15 cellular contexts compared by ENCODE assay signal in genomic region chr11:115145316-115145715, GRCh38.
"Had no signal": no experiment of that assay in that cellular context is flagged by ENCODE, and none has a peak within 500 bp of the region (broad histone marks: within the 10 kb centered on the region; RNA-seq: fewer than 3 reads in every experiment).

No MANE protein-coding gene starts in this region.

- H3K9me3 Mint-ChIP-seq: central memory CD8-positive, alpha-beta T cell had no signal

- DNase-seq: activated CD4-positive, alpha-beta T cell treated with anti-CD3 and anti-CD28 coated beads, Interleukin-2, amount 50 U/mL, for 1 hour; activated naive CD4-positive, alpha-beta T cell; activated T-cell treated with anti-CD3 and anti-CD28 coated beads for 4 hours; anterior cingulate cortex; brain microvascular endothelial cell; effector CD4-positive, alpha-beta T cell; esophagus squamous epithelium; glutamatergic neuron; hypothalamus; mesenchymal stem cell; naive thymus-derived CD8-positive, alpha-beta T cell; stimulated activated CD4-positive, alpha-beta T cell treated with anti-CD3 and anti-CD28 coated beads, Interleukin-2, amount 100 ng/mL, for 48 hours; stimulated activated naive B cell treated with anti-CD40 and anti-IgM and Interleukin-4, amounts not matched to agents 10 μg/mL and 1 μg/mL and 100 μg/mL, for 72 hours had no signal

- H3K27ac Mint-ChIP-seq: naive thymus-derived CD8-positive, alpha-beta T cell; stimulated activated naive B cell treated with anti-CD40 and anti-IgM and Interleukin-4, amounts not matched to agents 10 μg/mL and 1 μg/mL and 100 μg/mL, for 72 hours had no signal

- H3K36me3 Mint-ChIP-seq: naive thymus-derived CD8-positive, alpha-beta T cell had no signal

- H3K4me3 Mint-ChIP-seq: central memory CD8-positive, alpha-beta T cell; naive thymus-derived CD8-positive, alpha-beta T cell; stimulated activated naive B cell treated with anti-CD40 and anti-IgM and Interleukin-4, amounts not matched to agents 10 μg/mL and 1 μg/mL and 100 μg/mL, for 72 hours had no signal

- ATAC-seq: activated CD4-positive, CD25-positive, alpha-beta regulatory T cell treated with anti-CD3 and anti-CD28 coated beads, Interleukin-2, amount 50 U/mL, for 24 hours; naive thymus-derived CD8-positive, alpha-beta T cell; stimulated activated naive B cell treated with anti-CD40 and anti-IgM and Interleukin-4, amounts not matched to agents 10 μg/mL and 1 μg/mL and 100 μg/mL, for 72 hours had no signal
